In genomic region chr18:22999212-22999611, GRCh38 we compare ENCODE assay signal across 20 cellular contexts.
A peak's percentile ranks its signal among the peaks of the same experiment; 100 is the strongest.
DNase-seq lines count a peak whose midpoint lies in the region; ATAC-seq and TF ChIP-seq lines count a peak whose summit lies in the region.
"Had no signal": no experiment of that assay in that cellular context is flagged by ENCODE, and none has a peak within 500 bp of the region (broad histone marks: within the 10 kb centered on the region; RNA-seq: fewer than 3 reads in every experiment).

No MANE protein-coding gene starts in this region.

- H2AFZ ChIP-seq in PC-9: no peak overlapping the region
- H2AFZ ChIP-seq in neural progenitor cell (replicated peaks): no peak overlapping the region

- H3K4me1 ChIP-seq in PC-9 (replicated peaks; ENCODE audit: insufficient read depth) (no peaks in the 10 kb centered on the region), neural progenitor cell (no peaks in the 10 kb centered on the region)
- H3K4me1 ChIP-seq: uterus had no signal

- H3K36me3 ChIP-seq in PC-9 (ENCODE audit: low read depth) (no peaks in the 10 kb centered on the region), neural progenitor cell (peaks cover 19% of the 10 kb centered on the region)
- H3K36me3 ChIP-seq: uterus had no signal

- no peak overlapping the region for H3K27ac Mint-ChIP-seq in neural progenitor cell
- H3K27ac Mint-ChIP-seq in immature natural killer cell: peak overlapping the region in 1 of 6 donors; percentile 14
- H3K27ac Mint-ChIP-seq: activated CD8-positive, alpha-beta T cell treated with anti-CD3 and anti-CD28 coated beads, Interleukin-2, amount 10 ng/mL, durations not matched to agents 7 days and 5 days; activated naive CD8-positive, alpha-beta T cell; activated T-helper 1 cell treated with anti-CD3 and anti-CD28 coated beads, Interleukin-12 subunit alpha, Interleukin-12 subunit beta, Interleukin-2, Interleukin-4 antibody, amounts not matched to agents 30 ng/mL and 10 ng/mL and 1 ng/mL, durations not matched to agents 14 hours and 24 hours and 36 hours had no signal

- H3K9me3 ChIP-seq in PC-9 (ENCODE audit: insufficient read depth, low read depth) (no peaks in the 10 kb centered on the region), neural progenitor cell (ENCODE audit: low read depth) (no peaks in the 10 kb centered on the region)
- H3K9me3 ChIP-seq: Caco-2, SK-N-SH, uterus had no signal

- no peak for ATAC-seq in GM18505 (IDR thresholded peaks at IDR 0.05; ENCODE audit: unreplicated experiment)
- ATAC-seq: activated CD8-positive, alpha-beta T cell treated with anti-CD3 and anti-CD28 coated beads, Interleukin-2, amount 10 ng/mL, durations not matched to agents 7 days and 5 days; Panc1 had no signal

- H3K27me3 ChIP-seq in PC-9 (ENCODE audit: insufficient read depth, low read depth) (no peaks in the 10 kb centered on the region), neural progenitor cell (no peaks in the 10 kb centered on the region)
- H3K27me3 ChIP-seq: uterus had no signal

- CTCF ChIA-PET in PC-9 (lab: Charles Lee): no interaction called here

- no peaks in the 10 kb centered on the region for H3K9me2 ChIP-seq in PC-9 (ENCODE audit: insufficient read depth)
- H3K9me2 ChIP-seq: SK-N-SH had no signal

- intact Hi-C loops in PC-9 (cut with micrococcal nuclease; ENCODE audit: unreplicated experiment): no loop called here

- no peak overlapping the region for H3K4me2 ChIP-seq in PC-9
- no peak overlapping the region for H3K4me2 ChIP-seq in neural progenitor cell
- H3K4me2 ChIP-seq: SK-N-SH had no signal

- H4K20me1 ChIP-seq in PC-9 (ENCODE audit: insufficient read depth) (no peaks in the 10 kb centered on the region), neural progenitor cell (ENCODE audit: low read depth) (peaks cover 7% of the 10 kb centered on the region)

- no peaks in the 10 kb centered on the region for H3K79me2 ChIP-seq in PC-9 (ENCODE audit: low read depth)
- no peaks in the 10 kb centered on the region for H3K79me2 ChIP-seq in neural progenitor cell (ENCODE audit: low read depth)

- POLR2A ChIA-PET in PC-9 (lab: Charles Lee; ENCODE audit: unreplicated experiment): no interaction called here

- H3K4me3 Mint-ChIP-seq in neural progenitor cell (no peak overlapping the region), immature natural killer cell (no peak overlapping the region)
- H3K4me3 Mint-ChIP-seq: activated CD8-positive, alpha-beta T cell treated with anti-CD3 and anti-CD28 coated beads, Interleukin-2, amount 10 ng/mL, durations not matched to agents 7 days and 5 days; activated naive CD8-positive, alpha-beta T cell; activated T-helper 1 cell treated with anti-CD3 and anti-CD28 coated beads, Interleukin-12 subunit alpha, Interleukin-12 subunit beta, Interleukin-2, Interleukin-4 antibody, amounts not matched to agents 30 ng/mL and 10 ng/mL and 1 ng/mL, durations not matched to agents 14 hours and 24 hours and 36 hours had no signal

- H3K4me1 Mint-ChIP-seq in neural progenitor cell (no peaks in the 10 kb centered on the region), immature natural killer cell (no peaks in the 10 kb centered on the region)

- H3K36me3 Mint-ChIP-seq in neural progenitor cell (peaks cover 21% of the 10 kb centered on the region), immature natural killer cell (no peaks in the 10 kb centered on the region)

- H3K27ac ChIP-seq in PC-9: no peak overlapping the region
- H3K27ac ChIP-seq in neural progenitor cell: no peak overlapping the region
- H3K27ac ChIP-seq: uterus had no signal

- TF ChIP-seq POLR2A in GM18505 (IDR thresholded peaks at IDR 0.05; ENCODE audit: borderline replicate concordance, extremely low read depth, insufficient read depth, insufficient read length): no peak

- no peak overlapping the region for H3K4me3 ChIP-seq in PC-9
- H3K4me3 ChIP-seq in fibroblast of pulmonary artery (replicated peaks; ENCODE audit: low read depth, low read length): no peak overlapping the region
- H3K4me3 ChIP-seq in neural progenitor cell: no peak overlapping the region
- H3K4me3 ChIP-seq: uterus had no signal

- no peak overlapping the region for H3K9ac ChIP-seq in neural progenitor cell
- H3K9ac ChIP-seq: SK-N-SH had no signal

- H3K9me3 Mint-ChIP-seq in neural progenitor cell (no peaks in the 10 kb centered on the region), immature natural killer cell (no peaks in the 10 kb centered on the region)
- H3K9me3 Mint-ChIP-seq: activated T-helper 1 cell treated with anti-CD3 and anti-CD28 coated beads, Interleukin-12 subunit alpha, Interleukin-12 subunit beta, Interleukin-2, Interleukin-4 antibody, amounts not matched to agents 30 ng/mL and 10 ng/mL and 1 ng/mL, durations not matched to agents 14 hours and 24 hours and 36 hours had no signal

- H3K27me3 Mint-ChIP-seq in neural progenitor cell (ENCODE audit: insufficient read depth, low read depth) (no peaks in the 10 kb centered on the region), immature natural killer cell (ENCODE audit: low read depth in 3 of 3) (peaks cover 0 to under 1% (median 0%) of the 10 kb centered on the region in 3 donors)
- H3K27me3 Mint-ChIP-seq: activated naive CD8-positive, alpha-beta T cell had no signal

- peak; percentile 14 for DNase-seq in EL
- peak; percentile 4 to 50 for DNase-seq in PC-9
- DNase-seq in fibroblast of pulmonary artery (ENCODE audit: low read depth): peak; percentile 87
- peak; percentile 1 for DNase-seq in neural progenitor cell (ENCODE audit: low spot score)
- no peak for DNase-seq in NCI-H2227 (lab: John Stamatoyannopoulos, UW; ENCODE audit: unreplicated experiment)
- no peak for DNase-seq in activated T-cell treated with anti-CD3 and anti-CD28 coated beads, Interleukin-2, amount 50 U/mL, for 48 hours
- DNase-seq in immature natural killer cell: no peak
- DNase-seq: activated CD8-positive, alpha-beta T cell treated with anti-CD3 and anti-CD28 coated beads, Interleukin-2, amount 10 ng/mL, durations not matched to agents 7 days and 5 days; Caco-2; caudate nucleus; effector CD8-positive, alpha-beta T cell; NCI-H82; SK-N-SH; small intestine; stimulated activated CD4-positive, alpha-beta T cell treated with anti-CD3 and anti-CD28 coated beads, Interleukin-4, amount 100 ng/mL, for 24 hours; uterus had no signal

- TF ChIP-seq CTCF in PC-9 (conservative IDR thresholded peaks at IDR 0.05) (no peak), fibroblast of pulmonary artery (IDR thresholded peaks at IDR 0.05; ENCODE audit: low read length, missing control alignments) (peak; percentile 22), neural progenitor cell (IDR thresholded peaks at IDR 0.05) (no peak)

- no TSS peak for BruUV-seq in PC-9 (replicated peaks; lab: Mats Ljungman, UMichigan)

- no peaks in the 10 kb centered on the region for H3F3A ChIP-seq in PC-9 (ENCODE audit: insufficient read depth, low read depth)
- peaks cover 3% of the 10 kb centered on the region for H3F3A ChIP-seq in neural progenitor cell (ENCODE audit: low read depth)

Comparison
In these comparisons a context has a peak if more than half of its experiments do, and no peak if none do; other contexts are left out.
1. DNase-seq: peak in EL (single experiment), PC-9 (2 of 2), fibroblast of pulmonary artery (single experiment) and neural progenitor cell (single experiment); none in NCI-H2227 (single experiment), activated T-cell treated with anti-CD3 and anti-CD28 coated beads, Interleukin-2, amount 50 U/mL, for 48 hours (0 of 2) and immature natural killer cell (0 of 3).